Comparison of ENCODE assay signal across 14 cellular contexts in genomic region chr20:61556116-61556515, GRCh38.
DNase-seq lines count a peak whose midpoint lies in the region; ATAC-seq lines count a peak whose summit lies in the region.
"Had no signal": no experiment of that assay in that cellular context is flagged by ENCODE, and none has a peak within 500 bp of the region (broad histone marks: within the 10 kb centered on the region; RNA-seq: fewer than 3 reads in every experiment).

No MANE protein-coding gene starts in this region.

- peak; percentile 24 for DNase-seq in GOT3 (lab: John Stamatoyannopoulos, UW)
- DNase-seq in amniotic epithelial cell (ENCODE audit: low read depth) = peak; percentile 92
- peak; percentile 92 for DNase-seq in glomerular visceral epithelial cell (ENCODE audit: extremely low spot score)
- no peak for DNase-seq in DMS153 (lab: John Stamatoyannopoulos, UW)
- DNase-seq in COLO668 (lab: John Stamatoyannopoulos, UW; ENCODE audit: unreplicated experiment) = no peak
- DNase-seq: activated naive CD4-positive, alpha-beta T cell; cerebellar nuclear complex; left cardiac atrium; NCI-H146; NCI-H526; nephron progenitor cell had no signal

- no peak for ATAC-seq in GM19397 (IDR thresholded peaks at IDR 0.05; ENCODE audit: unreplicated experiment)
- ATAC-seq in HG03378 (IDR thresholded peaks at IDR 0.05; ENCODE audit: unreplicated experiment) = no peak
- ATAC-seq: left cardiac atrium, Right ventricle myocardium inferior had no signal

Comparison
In these comparisons a context has a peak if more than half of its experiments do, and no peak if none do; other contexts are left out.
1. DNase-seq: peak in GOT3 (single experiment), amniotic epithelial cell (single experiment) and glomerular visceral epithelial cell (single experiment); none in DMS153 (single experiment) and COLO668 (single experiment).